ENCODE assay signal across 27 cellular contexts in the genomic region with DNA sequence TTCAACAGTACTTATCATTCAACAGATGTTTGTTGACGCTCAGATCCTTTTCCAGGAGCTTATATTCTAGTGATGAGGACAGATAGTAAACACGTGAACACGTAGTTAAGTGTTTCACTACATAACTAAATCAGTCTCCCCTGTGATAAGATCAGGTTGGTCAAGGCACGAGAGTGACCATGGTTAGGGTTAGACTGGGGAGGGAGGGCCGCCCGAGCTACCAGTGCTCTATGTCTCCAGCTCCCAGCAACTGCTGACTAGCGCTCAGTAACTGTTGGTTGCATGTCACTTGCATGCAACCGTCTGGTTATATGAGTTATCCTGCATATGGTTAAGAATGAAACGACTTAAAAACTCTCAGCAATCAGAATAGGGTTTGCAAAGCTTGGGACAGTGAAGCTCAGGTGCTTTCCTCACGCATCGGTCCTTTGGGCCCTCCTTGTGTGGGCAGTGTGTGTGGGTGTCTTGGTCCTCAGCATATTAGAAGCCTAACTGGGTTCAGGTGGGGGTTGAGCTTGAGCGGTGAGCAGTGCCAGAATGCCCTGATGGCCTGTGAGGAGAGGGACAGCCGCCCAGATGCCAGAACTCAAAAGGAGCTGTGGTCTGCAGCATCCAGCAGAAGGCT.
DNase-seq lines count a peak whose midpoint lies in the region; ATAC-seq, FAIRE-seq and TF ChIP-seq lines count a peak whose summit lies in the region.
"Had no signal": no experiment of that assay in that cellular context is flagged by ENCODE, and none has a peak within 500 bp of the region (broad histone marks: within the 10 kb centered on the region; RNA-seq: fewer than 3 reads in every experiment).

No MANE protein-coding gene starts in this region.

- H2BK120ac ChIP-seq in H1 (replicated peaks; ENCODE audit: low read depth, low read length), result no peak overlapping the region

- peaks cover 4% of the 10 kb centered on the region for H3K27me3 Mint-ChIP-seq in nephron progenitor cell (ENCODE audit: low read depth, poor library complexity)
- H3K27me3 Mint-ChIP-seq in activated T-helper 1 cell treated with anti-CD3 and anti-CD28 coated beads, Interleukin-12 subunit alpha, Interleukin-12 subunit beta, Interleukin-2, Interleukin-4 antibody, amounts not matched to agents 30 ng/mL and 10 ng/mL and 1 ng/mL, durations not matched to agents 14 hours and 24 hours and 36 hours (ENCODE audit: insufficient read depth), result no peaks in the 10 kb centered on the region

- POLR2A ChIA-PET in HepG2 (lab: Yijun Ruan, JAX) (no interaction called here), H1 (lab: Charles Lee; ENCODE audit: partially characterized antibody) (interaction anchor here (0.6 to 1.9 kb wide), 5 partner anchors 10 to 494 kb away, joined by 3 to 5 read pairs (median 4); no protein-coding TSS in a partner anchor)

- H3K4me1 ChIP-seq in HepG2 (ENCODE audit: insufficient read depth, low read length) (no peaks in the 10 kb centered on the region), right lobe of liver (no peaks in the 10 kb centered on the region), H1 (replicated peaks in 1 of 4; ENCODE audit: control insufficient read depth in 3 of 4, insufficient read depth in 4 of 4, low read length in 3 of 4) (peaks cover 0 to 7% (median 2%) of the 10 kb centered on the region in 4 experiments; a peak in 1 of 7 replicates)

- H3K79me1 ChIP-seq in H1 (ENCODE audit: low read depth, low read length), result peaks cover 9% of the 10 kb centered on the region; the same call in 1 of the 2 replicates

- H3K27me3 ChIP-seq in HepG2 (ENCODE audit: control insufficient read depth in 1 of 2, insufficient read depth in 2 of 2, low read length in 2 of 2) (no peaks in the 10 kb centered on the region), right lobe of liver (no peaks in the 10 kb centered on the region), H1 (replicated peaks in 1 of 4; ENCODE audit: control insufficient read depth in 3 of 4, extremely low read depth in 1 of 4, insufficient read depth in 3 of 4, low read length in 3 of 4) (no peaks in the 10 kb centered on the region)

- H3K18ac ChIP-seq in H1 (ENCODE audit: extremely low read depth, low read length), result no peak overlapping the region

- 97% methylated on average over 12 of the region's 13 CpGs for WGBS in HepG2 (ENCODE audit: low lambda C conversion rate)
- 93% methylated on average over 6 of the region's 13 CpGs for WGBS in right lobe of liver (ENCODE audit: insufficient coverage, low coverage, low lambda C conversion rate, missing lambda C conversion rate)
- WGBS in H1 (ENCODE audit: extremely low coverage in 1 of 2, insufficient coverage in 1 of 2, insufficient read length in 1 of 2, insufficient replicate concordance in 2 of 2, low coverage in 1 of 2, low lambda C conversion rate in 2 of 2, missing lambda C conversion rate in 1 of 2), 2 experiments, result 92% methylated on average over 13 of the region's 13 CpGs; no CpG with 5 or more reads in 1 of the 2 experiments

- DNase-seq in HepG2 (ENCODE audit: low spot score) (no peak), right lobe of liver (no peak), H1 (ENCODE audit: low read depth in 1 of 2, low spot score in 2 of 2) (no peak), nephron progenitor cell (no peak), NCI-H1092 (lab: John Stamatoyannopoulos, UW) (no peak)
- DNase-seq in activated T-helper 1 cell treated with anti-CD3 and anti-CD28 coated beads, Interleukin-12 subunit alpha, Interleukin-12 subunit beta, Interleukin-2, Interleukin-4 antibody, amounts not matched to agents 30 ng/mL and 10 ng/mL and 1 ng/mL, durations not matched to agents 14 hours and 24 hours and 36 hours (ENCODE audit: low spot score), result no peak
- DNase-seq: Calu3, DMS153, DND-41, GM23248, IMR-90, MM.1S, NCI-H1417 treated with DMSO at 0.1 percent for 48 hours, NCI-H1694 treated with DMSO at 0.1 percent for 48 hours, NCI-H2081 treated with DMSO at 0.1 percent for 48 hours, NCI-H2171, NCI-H226, NCI-H510A, NCI-H69, RPMI8226, SHP77 treated with DMSO at 0.1 percent for 48 hours had no signal

- H3K56ac ChIP-seq in H1 (replicated peaks; ENCODE audit: insufficient read length, low read depth, low read length), result no peak overlapping the region

- peaks cover 45% of the 10 kb centered on the region for H3K79me2 ChIP-seq in HepG2 (ENCODE audit: insufficient read depth, low read length)
- peaks cover 3 to 75% of the 10 kb centered on the region in 2 experiments; a peak in 3 of 4 replicates for H3K79me2 ChIP-seq in H1 (ENCODE audit: control insufficient read depth in 1 of 2, insufficient read depth in 2 of 2, low read length in 2 of 2)

- H3K23ac ChIP-seq in H1 (ENCODE audit: insufficient read length), result no peak overlapping the region

- no peaks in the 10 kb centered on the region for H3K9me3 ChIP-seq in HepG2 (ENCODE audit: low read length)
- no peaks in the 10 kb centered on the region for H3K9me3 ChIP-seq in right lobe of liver
- no peaks in the 10 kb centered on the region for H3K9me3 ChIP-seq in H1 (ENCODE audit: insufficient read depth in 2 of 2, low read depth in 1 of 2, low read length in 1 of 2)

- no peak overlapping the region for H2BK20ac ChIP-seq in H1 (ENCODE audit: low read length)

- no peaks in the 10 kb centered on the region for H3K23me2 ChIP-seq in H1 (ENCODE audit: low read depth, low read length)

- H3K27ac ChIP-seq in HepG2 (ENCODE audit: extremely low read length, insufficient read depth, low read length) (no peak overlapping the region), right lobe of liver (no peak overlapping the region), H1 (ENCODE audit: low read depth, low read length) (no peak overlapping the region)
- H3K27ac ChIP-seq: GM23248, KMS-11 had no signal

- no peak overlapping the region for H4K91ac ChIP-seq in H1 (replicated peaks; ENCODE audit: insufficient read length, low read length)

- H2BK15ac ChIP-seq in H1 (ENCODE audit: low read length), result no peak overlapping the region

- no peak overlapping the region for H3K4me3 Mint-ChIP-seq in nephron progenitor cell
- H3K4me3 Mint-ChIP-seq in activated T-helper 1 cell treated with anti-CD3 and anti-CD28 coated beads, Interleukin-12 subunit alpha, Interleukin-12 subunit beta, Interleukin-2, Interleukin-4 antibody, amounts not matched to agents 30 ng/mL and 10 ng/mL and 1 ng/mL, durations not matched to agents 14 hours and 24 hours and 36 hours, result no peak overlapping the region

- no peak for TF ChIP-seq RAD21 in HepG2 (CRISPR knock-in tag; IDR thresholded peaks at IDR 0.05)
- TF ChIP-seq RAD21 in H1 (IDR thresholded peaks at IDR 0.05 in 1 of 2, conservative IDR thresholded peaks at IDR 0.05 in 1 of 2; ENCODE audit: low read depth in 2 of 2, low read length in 2 of 2), result no peak

- H3K36me3 ChIP-seq in HepG2 (replicated peaks in 1 of 2; ENCODE audit: control insufficient read depth in 1 of 2, insufficient read depth in 2 of 2, low read length in 2 of 2) (peaks cover 1 to 12% of the 10 kb centered on the region in 2 experiments; a peak in 4 of 5 replicates), right lobe of liver (no peaks in the 10 kb centered on the region), H1 (ENCODE audit: control insufficient read depth in 2 of 4, insufficient read depth in 4 of 4, low read length in 3 of 4) (no peaks in the 10 kb centered on the region; a peak in 1 of 8 replicates)

- H3K4me1 Mint-ChIP-seq in nephron progenitor cell, result peaks cover 20% of the 10 kb centered on the region
- peaks cover 22% of the 10 kb centered on the region for H3K4me1 Mint-ChIP-seq in activated T-helper 1 cell treated with anti-CD3 and anti-CD28 coated beads, Interleukin-12 subunit alpha, Interleukin-12 subunit beta, Interleukin-2, Interleukin-4 antibody, amounts not matched to agents 30 ng/mL and 10 ng/mL and 1 ng/mL, durations not matched to agents 14 hours and 24 hours and 36 hours (ENCODE audit: low read depth)

- intact Hi-C loops in HepG2 (cut with micrococcal nuclease; ENCODE audit: unreplicated experiment) (no loop called here), right lobe of liver (cut with DNase I) (no loop called here)
- intact Hi-C loops in activated T-helper 1 cell treated with anti-CD3 and anti-CD28 coated beads, Interleukin-12 subunit alpha, Interleukin-12 subunit beta, Interleukin-2, Interleukin-4 antibody, amounts not matched to agents 30 ng/mL and 10 ng/mL and 1 ng/mL, durations not matched to agents 14 hours and 24 hours and 36 hours (cut with micrococcal nuclease), result no loop called here

- H2BK12ac ChIP-seq in H1 (ENCODE audit: low read depth, low read length), result no peak overlapping the region

- peak overlapping the region; percentile 77 for H3K27ac Mint-ChIP-seq in nephron progenitor cell
- H3K27ac Mint-ChIP-seq in activated T-helper 1 cell treated with anti-CD3 and anti-CD28 coated beads, Interleukin-12 subunit alpha, Interleukin-12 subunit beta, Interleukin-2, Interleukin-4 antibody, amounts not matched to agents 30 ng/mL and 10 ng/mL and 1 ng/mL, durations not matched to agents 14 hours and 24 hours and 36 hours, result no peak overlapping the region

- in situ Hi-C loops in HepG2 (cut with HindIII; ENCODE audit: extremely low pct_ligation_motif_present, low pct_unique_long_range_greater_than_20kb), result loop anchor here (25.0 kb wide), 1 partner anchor 336 kb away; no protein-coding TSS in a partner anchor

- CTCF ChIA-PET in HepG2 (lab: Yijun Ruan, JAX; ENCODE audit: low intra/inter-chr PET ratio, low total read pairs), result no interaction called here
- CTCF ChIA-PET in H1 (lab: Charles Lee; ENCODE audit: partially characterized antibody), result interaction anchor here (0.6 to 3.2 kb wide), 17 partner anchors 8 to 227 kb away, joined by 3 to 11 read pairs (median 4); no protein-coding TSS in a partner anchor

- H3K14ac ChIP-seq in H1 (ENCODE audit: insufficient read length), result no peak overlapping the region

- no peak overlapping the region for H3K4ac ChIP-seq in H1 (replicated peaks; ENCODE audit: insufficient read length, low read depth, low read length)

- TF ChIP-seq EP300 in HepG2 (IDR thresholded peaks at IDR 0.05; ENCODE audit: low read depth in 2 of 2, low read length in 2 of 2) (no peak), HepG2 (CRISPR knock-in tag; IDR thresholded peaks at IDR 0.05; ENCODE audit: borderline replicate concordance) (no peak), H1 (IDR thresholded peaks at IDR 0.05; ENCODE audit: borderline replicate concordance in 1 of 2, low read depth in 2 of 2, low read length in 2 of 2) (no peak)

- ATAC-seq in HepG2 (no peak), right lobe of liver (no peak), GM18868 (IDR thresholded peaks at IDR 0.05; ENCODE audit: unreplicated experiment) (no peak), HG02884 (IDR thresholded peaks at IDR 0.05; ENCODE audit: unreplicated experiment) (no peak)
- ATAC-seq: HCT116 had no signal

- H2AK5ac ChIP-seq in H1 (ENCODE audit: low read depth, low read length), result no peak overlapping the region

- H3K9ac ChIP-seq in HepG2 (ENCODE audit: insufficient read depth, low read depth, low read length), result no peak overlapping the region
- no peak overlapping the region for H3K9ac ChIP-seq in H1 (replicated peaks in 1 of 4; ENCODE audit: extremely low read depth in 1 of 4, low read depth in 3 of 4, low read length in 3 of 4)
- H3K9ac ChIP-seq: GM23248, KMS-11 had no signal

- BruUV-seq in HepG2 (replicated peaks; lab: Mats Ljungman, UMichigan), result no TSS peak

- H2AFZ ChIP-seq in HepG2 (ENCODE audit: low read length) (no peak overlapping the region), H1 (ENCODE audit: low read length) (no peak overlapping the region)
- H2AFZ ChIP-seq: GM23248 had no signal

- no peak overlapping the region for H3K4me3 ChIP-seq in HepG2 (replicated peaks in 1 of 3; ENCODE audit: insufficient read depth in 1 of 3, low read depth in 2 of 3, low read length in 3 of 3)
- no peak overlapping the region for H3K4me3 ChIP-seq in right lobe of liver
- no peak overlapping the region for H3K4me3 ChIP-seq in H1 (ENCODE audit: extremely low read depth in 1 of 4, insufficient read depth in 2 of 4, low read depth in 3 of 4, low read length in 4 of 4)
- H3K4me3 ChIP-seq: GM23248 had no signal

- TF ChIP-seq CTCF in HepG2 (CRISPR knock-in tag; IDR thresholded peaks at IDR 0.05) (no peak), right lobe of liver (IDR thresholded peaks at IDR 0.05) (no peak), H1 (IDR thresholded peaks at IDR 0.05; ENCODE audit: control extremely low read depth in 1 of 3, insufficient read depth in 1 of 3, low read depth in 1 of 3, low read length in 3 of 3) (no peak), nephron progenitor cell (IDR thresholded peaks at IDR 0.05) (no peak)

- H4K20me1 ChIP-seq in HepG2 (ENCODE audit: insufficient read depth, low read length) (no peaks in the 10 kb centered on the region; the same call in none of the 2 replicates), H1 (replicated peaks in 1 of 2; ENCODE audit: control insufficient read depth in 1 of 2, insufficient read depth in 2 of 2, low read length in 2 of 2) (peaks cover 1 to 13% of the 10 kb centered on the region in 2 experiments)

- TF ChIP-seq POLR2A in HepG2 (IDR thresholded peaks at IDR 0.05; ENCODE audit: insufficient read depth in 1 of 2, low read depth in 2 of 2, low read length in 2 of 2), result no peak
- TF ChIP-seq POLR2A in right lobe of liver (IDR thresholded peaks at IDR 0.05), result no peak
- TF ChIP-seq POLR2A in H1 (IDR thresholded peaks at IDR 0.05; ENCODE audit: control extremely low read depth in 1 of 2, low read depth in 2 of 2, low read length in 2 of 2), result no peak

- H3K9me3 Mint-ChIP-seq in nephron progenitor cell, result no peaks in the 10 kb centered on the region
- H3K9me3 Mint-ChIP-seq in activated T-helper 1 cell treated with anti-CD3 and anti-CD28 coated beads, Interleukin-12 subunit alpha, Interleukin-12 subunit beta, Interleukin-2, Interleukin-4 antibody, amounts not matched to agents 30 ng/mL and 10 ng/mL and 1 ng/mL, durations not matched to agents 14 hours and 24 hours and 36 hours, result no peaks in the 10 kb centered on the region

- no peak for FAIRE-seq in HepG2 (lab: Jason Lieb, UNC)
- no peak for FAIRE-seq in H1 (lab: Jason Lieb, UNC)
- FAIRE-seq: GM18507, HTR-8/SVneo had no signal

- H4K5ac ChIP-seq in H1 (ENCODE audit: insufficient read length, low read depth, low read length), result no peak overlapping the region

- H4K8ac ChIP-seq in H1 (ENCODE audit: extremely low read depth, insufficient read depth, low read length), result no peak overlapping the region

- no peak overlapping the region for H3K4me2 ChIP-seq in HepG2 (ENCODE audit: low read depth, low read length)
- no peak overlapping the region for H3K4me2 ChIP-seq in H1 (ENCODE audit: insufficient read depth in 1 of 2, low read depth in 2 of 2, low read length in 2 of 2)
- H3K4me2 ChIP-seq: KMS-11 had no signal

- H3K36me3 Mint-ChIP-seq in nephron progenitor cell (ENCODE audit: low read depth), result no peaks in the 10 kb centered on the region
- H3K36me3 Mint-ChIP-seq in activated T-helper 1 cell treated with anti-CD3 and anti-CD28 coated beads, Interleukin-12 subunit alpha, Interleukin-12 subunit beta, Interleukin-2, Interleukin-4 antibody, amounts not matched to agents 30 ng/mL and 10 ng/mL and 1 ng/mL, durations not matched to agents 14 hours and 24 hours and 36 hours (ENCODE audit: low read depth), result peaks cover 5% of the 10 kb centered on the region

- H2BK5ac ChIP-seq in H1 (ENCODE audit: low read depth, low read length), result peak overlapping the region; percentile 3; the same call in 1 of the 2 replicates
